ENCODE assay signal across 8 cellular contexts in the genomic region with DNA sequence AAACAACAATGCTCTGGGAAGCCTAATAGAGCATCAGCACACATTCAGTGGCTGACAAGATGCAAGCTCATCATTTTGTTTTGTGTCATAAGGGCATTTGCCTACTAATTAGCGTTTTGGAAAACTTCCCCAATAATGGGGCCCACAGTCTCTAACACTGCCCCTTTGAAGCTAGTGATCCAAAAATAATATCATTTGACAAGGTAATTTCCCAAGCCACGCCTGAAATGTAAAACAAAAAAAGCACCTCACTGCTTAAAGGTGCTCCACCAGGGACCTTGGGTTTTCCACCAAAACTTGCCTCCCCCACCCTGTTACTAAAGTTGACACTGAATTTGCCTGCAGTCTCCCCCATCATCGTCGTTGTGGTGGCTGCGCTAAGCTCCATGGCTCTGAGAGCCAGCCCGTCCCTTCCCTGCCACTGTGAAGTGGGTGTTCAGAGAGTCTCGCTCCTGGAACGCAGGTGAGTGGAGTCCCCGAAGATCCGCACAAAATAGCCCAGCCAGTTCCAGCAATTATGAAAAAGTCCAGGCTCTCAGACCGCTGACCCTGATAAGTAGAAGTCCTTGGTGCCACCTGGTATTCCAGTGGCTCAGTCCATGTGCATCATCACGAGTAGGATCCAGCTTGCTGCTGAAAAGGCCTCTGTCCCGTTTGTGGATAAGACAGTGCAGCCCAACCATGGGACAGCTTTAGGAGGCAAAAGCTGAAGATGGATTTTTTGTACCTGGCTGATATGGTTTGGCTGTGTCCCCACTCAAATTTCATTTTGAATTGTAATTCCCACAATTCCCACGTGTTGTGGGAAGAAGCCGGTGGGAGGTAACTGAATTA.
DNase-seq lines count a peak whose midpoint lies in the region; ATAC-seq and TF ChIP-seq lines count a peak whose summit lies in the region.

No MANE protein-coding gene starts in this region.

- H3K4me3 Mint-ChIP-seq in central memory CD8-positive, alpha-beta T cell = no peak overlapping the region

- peak overlapping the region; percentile 51 for H3K27ac Mint-ChIP-seq in central memory CD8-positive, alpha-beta T cell (ENCODE audit: low read depth)

- DNase-seq in GM20000 (ENCODE audit: low spot score) = peak; percentile 41
- no peak for DNase-seq in central memory CD8-positive, alpha-beta T cell (ENCODE audit: low spot score in 2 of 2)
- DNase-seq in caudate nucleus (lab: John Stamatoyannopoulos, UW) = no peak
- DNase-seq in activated CD8-positive, alpha-beta memory T cell treated with anti-CD3 and anti-CD28 coated beads, Interleukin-2, amount 50 U/mL, for 48 hours = no peak
- no peak for DNase-seq in iPS-NIHi7 (ENCODE audit: extremely low spot score)
- no peak for DNase-seq in T-helper 2 cell

- H3K36me3 Mint-ChIP-seq in central memory CD8-positive, alpha-beta T cell (ENCODE audit: insufficient read depth) = peaks cover 3% of the 10 kb centered on the region

- peaks cover 38% of the 10 kb centered on the region for H3K4me1 Mint-ChIP-seq in central memory CD8-positive, alpha-beta T cell

- no peaks in the 10 kb centered on the region for H3K9me3 Mint-ChIP-seq in central memory CD8-positive, alpha-beta T cell

- H3K27me3 Mint-ChIP-seq in central memory CD8-positive, alpha-beta T cell = no peaks in the 10 kb centered on the region

- peak; percentile 58 for ATAC-seq in GM18502 (IDR thresholded peaks at IDR 0.05; ENCODE audit: poor library complexity, unreplicated experiment)
- peak; percentile 39 for ATAC-seq in HG03066 (IDR thresholded peaks at IDR 0.05; ENCODE audit: low read depth, unreplicated experiment)
- ATAC-seq in central memory CD8-positive, alpha-beta T cell (replicated peaks; ENCODE audit: extremely low read depth, poor library complexity, severe bottlenecking) = no peak

- no peak for TF ChIP-seq CTCF in GM20000 (IDR thresholded peaks at IDR 0.05; ENCODE audit: extremely low read depth, missing control alignments)

- no peak overlapping the region for H3K27ac ChIP-seq in caudate nucleus (ENCODE audit: low read depth, low read length)
